In genomic region chr3:71621802-71622537, GRCh38 we compare ENCODE assay signal across 19 cellular contexts. TPM values are rescaled to one million over a fixed set of nuclear protein-coding genes. Genes with fewer than 3 reads are reported as not detected.
A peak's percentile ranks its signal among the peaks of the same experiment; 100 is the strongest.
DNase-seq lines count a peak whose midpoint lies in the region; ATAC-seq and TF ChIP-seq lines count a peak whose summit lies in the region.
"Had no signal": no experiment of that assay in that cellular context is flagged by ENCODE, and none has a peak within 500 bp of the region (broad histone marks: within the 10 kb centered on the region; RNA-seq: fewer than 3 reads in every experiment).

No MANE protein-coding gene starts in this region.

- TF ChIP-seq CTCF in esophagus muscularis mucosa (IDR thresholded peaks at IDR 0.05) (no peak), osteoblast (IDR thresholded peaks at IDR 0.05; ENCODE audit: extremely low read depth, low read depth, low read length) (no peak), progenitor cell of endocrine pancreas (IDR thresholded peaks at IDR 0.05; ENCODE audit: unreplicated experiment) (no peak)

- no peaks in the 10 kb centered on the region for H4K20me1 ChIP-seq in osteoblast (ENCODE audit: insufficient read depth, low read length)

- no peak for ATAC-seq in GM21529 (IDR thresholded peaks at IDR 0.05; ENCODE audit: unreplicated experiment)
- ATAC-seq: HCT116 had no signal

- intact Hi-C loops in esophagus muscularis mucosa (cut with DNase I): no loop called here

- H2AFZ ChIP-seq in osteoblast (ENCODE audit: low read length): no peak overlapping the region

- H3K4me3 Mint-ChIP-seq in progenitor cell of endocrine pancreas (ENCODE audit: low read depth): no peak overlapping the region
- H3K4me3 Mint-ChIP-seq: CD4-positive, alpha-beta T cell; HFFc6 had no signal

- H3K4me1 ChIP-seq in esophagus muscularis mucosa (no peaks in the 10 kb centered on the region), osteoblast (ENCODE audit: insufficient read depth, low read length) (no peaks in the 10 kb centered on the region)
- H3K4me1 ChIP-seq: BE2C, Caco-2 had no signal

- TF ChIP-seq POLR2A in esophagus muscularis mucosa (IDR thresholded peaks at IDR 0.05; ENCODE audit: low read depth): no peak

- peaks cover 2% of the 10 kb centered on the region for H3K9me3 Mint-ChIP-seq in progenitor cell of endocrine pancreas (ENCODE audit: low read depth)
- H3K9me3 Mint-ChIP-seq: CD4-positive, alpha-beta T cell; HFFc6 had no signal

- H3K4me1 Mint-ChIP-seq in progenitor cell of endocrine pancreas (ENCODE audit: low read depth): no peaks in the 10 kb centered on the region

- 86% methylated on average over 9 of the region's 9 CpGs for WGBS in esophagus muscularis mucosa

- TF ChIP-seq EP300 in esophagus muscularis mucosa (IDR thresholded peaks at IDR 0.05): no peak

- H3K27ac ChIP-seq in esophagus muscularis mucosa (replicated peaks in 1 of 4) (no peak overlapping the region), osteoblast (ENCODE audit: low read depth, low read length) (no peak overlapping the region)

- no peaks in the 10 kb centered on the region for H3K27me3 ChIP-seq in esophagus muscularis mucosa
- peaks cover 15% of the 10 kb centered on the region for H3K27me3 ChIP-seq in osteoblast (ENCODE audit: insufficient read depth, low read length)
- H3K27me3 ChIP-seq in MG63: no peaks in the 10 kb centered on the region
- H3K27me3 ChIP-seq: BE2C had no signal

- H3K9me3 ChIP-seq in esophagus muscularis mucosa (no peaks in the 10 kb centered on the region), osteoblast (ENCODE audit: low read depth, low read length) (no peaks in the 10 kb centered on the region), MG63 (no peaks in the 10 kb centered on the region)
- H3K9me3 ChIP-seq: BE2C, Caco-2 had no signal

- no peak overlapping the region for H3K27ac Mint-ChIP-seq in progenitor cell of endocrine pancreas
- H3K27ac Mint-ChIP-seq: CD4-positive, alpha-beta T cell; HFFc6 had no signal

- no peak overlapping the region for H3K4me3 ChIP-seq in esophagus muscularis mucosa
- H3K4me3 ChIP-seq in osteoblast (ENCODE audit: insufficient read depth, low read length): no peak overlapping the region
- no peak overlapping the region for H3K4me3 ChIP-seq in MG63

- DNase-seq in NCI-H2171 (lab: John Stamatoyannopoulos, UW) (peak; percentile 15), NCI-H2171 treated with DMSO at 0.1 percent for 48 hours (lab: John Stamatoyannopoulos, UW) (peak; percentile 66), esophagus muscularis mucosa (ENCODE audit: extremely low spot score) (peak; percentile 45), osteoblast (ENCODE audit: insufficient read length, low spot score, missing footprints) (peak; percentile 46), MG63 (no peak), progenitor cell of endocrine pancreas (ENCODE audit: low spot score, unreplicated experiment) (no peak)
- DNase-seq: ACHN; BE2C; C1 segment of cervical spinal cord; Caco-2; CD4-positive, alpha-beta T cell; DMS79 treated with DMSO at 0.1 percent for 48 hours; GF-D8; GOT3; H7; HFFc6; IMR-90 had no signal

- peaks cover 4% of the 10 kb centered on the region for H3K27me3 Mint-ChIP-seq in progenitor cell of endocrine pancreas
- H3K27me3 Mint-ChIP-seq: CD4-positive, alpha-beta T cell had no signal

- no peaks in the 10 kb centered on the region for H3K79me2 ChIP-seq in osteoblast (ENCODE audit: insufficient read depth, low read length)

- no peaks in the 10 kb centered on the region for H3K36me3 ChIP-seq in esophagus muscularis mucosa
- no peaks in the 10 kb centered on the region for H3K36me3 ChIP-seq in osteoblast (ENCODE audit: insufficient read depth, low read length)
- no peaks in the 10 kb centered on the region for H3K36me3 ChIP-seq in MG63
- H3K36me3 ChIP-seq: BE2C had no signal

- H3K4me2 ChIP-seq in osteoblast (ENCODE audit: insufficient read depth, low read length): no peak overlapping the region

- H3K36me3 Mint-ChIP-seq in progenitor cell of endocrine pancreas (ENCODE audit: insufficient read depth): no peaks in the 10 kb centered on the region

RNA-seq across cellular contexts. Expression of gene FOXP1, which starts 38.4 kb away (rescaled TPM):
- total RNA-seq in esophagus muscularis mucosa (100 to 1,000 TPM; 181 to 225 (median 205) TPM), osteoblast (195 and 228 TPM in 2 replicates), progenitor cell of endocrine pancreas (242 and 252 TPM in 2 replicates)
- total RNA-seq in MG63 (2014; rRNA removed; shearing (Covaris generic); ENCODE audit: low replicate concordance): 14.4 and 15.0 TPM in 2 replicates

Comparison
In these comparisons a context has a peak if more than half of its experiments do, and no peak if none do; other contexts are left out.
1. DNase-seq: peak in NCI-H2171 (single experiment), NCI-H2171 treated with DMSO at 0.1 percent for 48 hours (single experiment), esophagus muscularis mucosa (single experiment) and osteoblast (single experiment); none in MG63 (single experiment) and progenitor cell of endocrine pancreas (single experiment).
2. RNA of gene FOXP1, which starts 38.4 kb away (total RNA-seq): 242 to 252 TPM in progenitor cell of endocrine pancreas, 181 to 225 TPM in esophagus muscularis mucosa and 195 to 228 TPM in osteoblast; 14.4 to 15.0 TPM in MG63; every median in the first group is over 10 times any median in the second.